13 cellular contexts compared by ENCODE assay signal in the genomic region with DNA sequence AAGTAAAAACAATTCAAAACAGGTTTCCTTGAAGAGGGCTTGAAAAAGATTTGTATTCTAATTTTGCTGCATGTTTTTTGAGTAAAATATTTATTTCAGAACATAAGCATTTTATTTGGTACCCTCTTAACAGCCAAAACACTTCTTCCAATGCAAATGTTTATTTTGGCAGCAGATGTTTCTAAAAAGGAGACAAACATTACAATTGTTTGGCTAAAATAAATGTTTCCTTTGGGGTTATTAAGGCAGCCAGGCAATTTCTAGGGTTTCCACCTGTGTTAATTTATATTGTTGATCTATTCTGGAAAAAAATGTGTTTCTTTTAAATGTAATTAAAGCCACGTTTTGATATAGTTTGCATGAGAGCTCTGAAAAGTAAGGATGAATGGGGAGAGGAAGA.
"Had no signal": no experiment of that assay in that cellular context is flagged by ENCODE, and none has a peak within 500 bp of the region (broad histone marks: within the 10 kb centered on the region; RNA-seq: fewer than 3 reads in every experiment).

No MANE protein-coding gene starts in this region.

- H3K36me3 ChIP-seq: ovary had no signal

- H3K9me3 ChIP-seq: esophagus muscularis mucosa, heart left ventricle, left lung, ovary, testis had no signal

- H3K27me3 ChIP-seq: esophagus muscularis mucosa, heart left ventricle, left lung, ovary, testis had no signal

- H3K4me3 ChIP-seq: esophagus muscularis mucosa, heart left ventricle, left lung, ovary, testis had no signal

- H3K27ac ChIP-seq: ovary had no signal

- DNase-seq: activated CD4-positive, alpha-beta T cell treated with anti-CD3 and anti-CD28 coated beads, Interleukin-2, amount 50 U/mL, for 1 hour; activated gamma-delta T cell; activated T-cell treated with anti-CD3 and anti-CD28 coated beads, Interleukin-2, amount 50 U/mL, for 1 hour; amygdala; cerebellar nuclear complex; heart left ventricle; left lung; mesendoderm; ovary; stimulated activated CD4-positive, alpha-beta T cell treated with anti-CD3 and anti-CD28 coated beads, Interleukin-4, amount 100 ng/mL, for 1 hour; stimulated activated naive CD8-positive, alpha-beta T cell treated with anti-CD3 and anti-CD28 coated beads, Interleukin-15, amount 100 ng/mL, for 72 hours; testis had no signal

- ATAC-seq: heart left ventricle; left lung; stimulated activated naive CD8-positive, alpha-beta T cell treated with anti-CD3 and anti-CD28 coated beads, Interleukin-15, amount 100 ng/mL, for 72 hours had no signal

- H3K4me1 ChIP-seq: testis had no signal
